9 cellular contexts compared by ENCODE assay signal in the genomic region with DNA sequence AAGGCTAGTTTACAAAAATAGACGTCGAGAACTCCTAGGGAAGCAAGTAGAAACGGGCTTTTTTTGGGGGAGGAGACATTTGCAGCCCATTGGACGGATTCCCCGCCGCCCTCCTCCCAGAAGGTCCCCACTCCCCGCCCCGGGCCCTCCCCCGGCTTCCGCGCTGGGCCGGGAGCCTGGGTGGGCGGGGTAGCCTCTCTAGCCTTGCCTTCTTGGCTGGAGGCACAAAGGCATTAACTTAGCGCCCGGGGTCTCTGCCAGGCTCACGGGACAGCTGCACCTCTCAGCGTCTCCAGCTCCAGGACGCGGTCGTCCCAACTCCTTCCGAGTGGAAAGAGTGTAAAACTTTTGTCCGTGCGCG. TPM values are rescaled to one million over a fixed set of nuclear protein-coding genes. Genes with fewer than 3 reads are reported as not detected.
A peak's percentile ranks its signal among the peaks of the same experiment; 100 is the strongest.
DNase-seq lines count a peak whose midpoint lies in the region; ATAC-seq lines count a peak whose summit lies in the region.
"Had no signal": no experiment of that assay in that cellular context is flagged by ENCODE, and none has a peak within 500 bp of the region (broad histone marks: within the 10 kb centered on the region; RNA-seq: fewer than 3 reads in every experiment).

A gene with protein sequence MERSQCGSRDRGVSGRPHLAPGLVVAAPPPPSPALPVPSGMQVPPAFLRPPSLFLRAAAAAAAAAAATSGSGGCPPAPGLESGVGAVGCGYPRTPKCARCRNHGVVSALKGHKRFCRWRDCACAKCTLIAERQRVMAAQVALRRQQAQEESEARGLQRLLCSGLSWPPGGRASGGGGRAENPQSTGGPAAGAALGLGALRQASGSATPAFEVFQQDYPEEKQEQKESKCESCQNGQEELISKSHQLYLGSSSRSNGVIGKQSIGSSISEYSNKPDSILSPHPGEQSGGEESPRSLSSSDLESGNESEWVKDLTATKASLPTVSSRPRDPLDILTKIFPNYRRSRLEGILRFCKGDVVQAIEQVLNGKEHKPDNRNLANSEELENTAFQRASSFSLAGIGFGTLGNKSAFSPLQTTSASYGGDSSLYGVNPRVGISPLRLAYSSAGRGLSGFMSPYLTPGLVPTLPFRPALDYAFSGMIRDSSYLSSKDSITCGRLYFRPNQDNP (plus strand): TSS at position 236 of the 361 bp plus-strand sequence. CDS start 242 bp downstream, outside the sequence.

- peak within 1 kb of the TSS; percentile 79 for H4K91ac ChIP-seq in neuronal stem cell (ENCODE audit: low read depth, low read length, poor library complexity)

- H3K14ac ChIP-seq in neuronal stem cell (ENCODE audit: low read length) = peak within 1 kb of the TSS; percentile 82

- peak within 1 kb of the TSS; percentile 91 for H2BK15ac ChIP-seq in neuronal stem cell (ENCODE audit: low read length)

- peak within 1 kb of the TSS; percentile 98 for H3K18ac ChIP-seq in neuronal stem cell (ENCODE audit: low read length)

- peaks cover 1 to 11% (median 8%) of the 10 kb centered on the region in 4 donors for H3K4me1 Mint-ChIP-seq in CD4-positive, alpha-beta memory T cell
- peaks cover 9% of the 10 kb centered on the region for H3K4me1 Mint-ChIP-seq in activated naive CD8-positive, alpha-beta T cell (ENCODE audit: low read depth)

- H3K9me3 Mint-ChIP-seq in CD4-positive, alpha-beta memory T cell = peaks cover 0 to 2% (median 0%) of the 10 kb centered on the region in 8 donors
- no peaks in the 10 kb centered on the region for H3K9me3 Mint-ChIP-seq in activated naive CD8-positive, alpha-beta T cell (ENCODE audit: low read depth)

- H2BK5ac ChIP-seq in neuronal stem cell (ENCODE audit: low read length) = peak within 1 kb of the TSS; percentile 75

- H4K8ac ChIP-seq in neuronal stem cell (ENCODE audit: low read depth, low read length) = peak within 1 kb of the TSS; percentile 43

- no CpG with 5 or more reads among the region's 24 CpGs for WGBS in neuronal stem cell (ENCODE audit: extremely low coverage in 2 of 2, insufficient read length in 2 of 2, insufficient replicate concordance in 1 of 2), 2 donors

- DNase-seq in CD4-positive, alpha-beta memory T cell = no peak
- peak; percentile 35 for DNase-seq in NCI-H1105 (lab: John Stamatoyannopoulos, UW)
- peak; percentile 90 for DNase-seq in Right ventricle myocardium inferior (ENCODE audit: missing footprints)
- no peak for DNase-seq in neuronal stem cell (ENCODE audit: low spot score)

- H3K9me3 ChIP-seq in CD4-positive, alpha-beta memory T cell (ENCODE audit: control insufficient read depth in 1 of 2, low read length in 2 of 2) = no peaks in the 10 kb centered on the region
- H3K9me3 ChIP-seq in neuronal stem cell (replicated peaks in 1 of 2; ENCODE audit: control insufficient read depth in 2 of 2, insufficient read depth in 1 of 2, low read depth in 1 of 2, low read length in 2 of 2) = no peaks in the 10 kb centered on the region

- H3K9ac ChIP-seq in neuronal stem cell (ENCODE audit: low read depth, low read length, poor library complexity) = peak within 1 kb of the TSS; percentile 96

- peaks cover 13% of the 10 kb centered on the region for H3K4me1 ChIP-seq in CD4-positive, alpha-beta memory T cell (ENCODE audit: insufficient read depth, low read length)
- no peaks in the 10 kb centered on the region for H3K4me1 ChIP-seq in neuronal stem cell (ENCODE audit: control insufficient read depth in 2 of 2, insufficient read depth in 1 of 2, low read depth in 1 of 2, low read length in 2 of 2)

- peak within 1 kb of the TSS; percentile 37 for H3K4ac ChIP-seq in neuronal stem cell (ENCODE audit: low read length)

- no peaks in the 10 kb centered on the region for H3K36me3 Mint-ChIP-seq in CD4-positive, alpha-beta memory T cell
- no peaks in the 10 kb centered on the region for H3K36me3 Mint-ChIP-seq in activated naive CD8-positive, alpha-beta T cell

- peak within 1 kb of the TSS; percentile 71 for H3K4me2 ChIP-seq in neuronal stem cell (ENCODE audit: insufficient read depth, low read length, poor library complexity, severe bottlenecking)

- H2AK5ac ChIP-seq in neuronal stem cell (ENCODE audit: low read depth, low read length) = peak within 1 kb of the TSS; percentile 96

- H3K36me3 ChIP-seq in CD4-positive, alpha-beta memory T cell (ENCODE audit: insufficient read depth, low read length) = no peaks in the 10 kb centered on the region
- no peaks in the 10 kb centered on the region for H3K36me3 ChIP-seq in neuronal stem cell (replicated peaks in 1 of 2; ENCODE audit: control insufficient read depth in 2 of 2, insufficient read depth in 2 of 2, low read length in 2 of 2)

- POLR2A ChIA-PET in CD4-positive, alpha-beta memory T cell (lab: Charles Lee; ENCODE audit: partially characterized antibody) = no interaction called here

- no peak within 1 kb of the TSS for H3K27ac Mint-ChIP-seq in CD4-positive, alpha-beta memory T cell
- no peak within 1 kb of the TSS for H3K27ac Mint-ChIP-seq in activated naive CD8-positive, alpha-beta T cell

- peak within 1 kb of the TSS; percentile 85 for H3K23ac ChIP-seq in neuronal stem cell (ENCODE audit: low read depth, low read length, poor library complexity)

- intact Hi-C loops in CD4-positive, alpha-beta memory T cell (cut with micrococcal nuclease) = no loop called here
- intact Hi-C loops in Right ventricle myocardium inferior (cut with DNase I) = no loop called here

- peak within 1 kb of the TSS; percentile 98 for H2AFZ ChIP-seq in neuronal stem cell (ENCODE audit: low read length)

- ATAC-seq in GM21360 (IDR thresholded peaks at IDR 0.05; ENCODE audit: unreplicated experiment) (peak; percentile 17), Right ventricle myocardium inferior (peak; percentile 99), GM18870 (IDR thresholded peaks at IDR 0.05; ENCODE audit: unreplicated experiment) (no peak), GM21717 (IDR thresholded peaks at IDR 0.05; ENCODE audit: unreplicated experiment) (no peak)
- ATAC-seq: K562 had no signal

- H3K27me3 Mint-ChIP-seq in CD4-positive, alpha-beta memory T cell = peaks cover 35 to 46% of the 10 kb centered on the region in 2 donors
- peaks cover 25% of the 10 kb centered on the region for H3K27me3 Mint-ChIP-seq in activated naive CD8-positive, alpha-beta T cell

- H2BK120ac ChIP-seq in neuronal stem cell (ENCODE audit: low read depth, low read length) = peak within 1 kb of the TSS; percentile 98

- H3K4me3 ChIP-seq in CD4-positive, alpha-beta memory T cell (ENCODE audit: low read length in 2 of 2) = peak within 1 kb of the TSS in 1 of 2 donors; percentile 22
- peak within 1 kb of the TSS; percentile 43 to 95 for H3K4me3 ChIP-seq in neuronal stem cell (ENCODE audit: low read length in 2 of 2)
- H3K4me3 ChIP-seq: K562 had no signal

- peaks cover 5% of the 10 kb centered on the region for H3K79me1 ChIP-seq in neuronal stem cell (ENCODE audit: low read depth, low read length)

- CTCF ChIA-PET in CD4-positive, alpha-beta memory T cell (lab: Charles Lee; ENCODE audit: partially characterized antibody) = interaction anchor here (2.0 kb wide), 1 partner anchor 9 kb away, joined by 4 read pairs; no protein-coding TSS in a partner anchor

- H3K4me3 Mint-ChIP-seq in CD4-positive, alpha-beta memory T cell = peak within 1 kb of the TSS; percentile 5 to 73 (median 56)
- peak within 1 kb of the TSS; percentile 68 for H3K4me3 Mint-ChIP-seq in activated naive CD8-positive, alpha-beta T cell

- H3K27ac ChIP-seq in CD4-positive, alpha-beta memory T cell (ENCODE audit: low read depth, low read length) = no peak within 1 kb of the TSS
- peak within 1 kb of the TSS; percentile 96 for H3K27ac ChIP-seq in neuronal stem cell (replicated peaks; ENCODE audit: low read length)

- no peak within 1 kb of the TSS for H2BK12ac ChIP-seq in neuronal stem cell (ENCODE audit: low read length)

- peaks cover 25% of the 10 kb centered on the region for H3K27me3 ChIP-seq in CD4-positive, alpha-beta memory T cell (ENCODE audit: insufficient read depth, low read length)
- peaks cover 0 to 39% (median 0%) of the 10 kb centered on the region in 3 experiments for H3K27me3 ChIP-seq in neuronal stem cell (ENCODE audit: control insufficient read depth in 3 of 3, insufficient read depth in 3 of 3, low read depth in 1 of 3, low read length in 3 of 3)

RNA-seq across cellular contexts. Expression of the gene that starts here (rescaled TPM):
- not detected for total RNA-seq in CD4-positive, alpha-beta memory T cell
- polyA plus RNA-seq in CD4-positive, alpha-beta memory T cell = under 1 TPM in 1 of 2 donors, not detected in 1; 0.03 TPM
- 1.0 TPM for total RNA-seq in Right ventricle myocardium inferior
- 12.4 TPM for polyA plus RNA-seq in neuronal stem cell (2013, experiment 1 of 2)
- 13.2 TPM for polyA plus RNA-seq in neuronal stem cell (2013, experiment 2 of 2)
- total RNA-seq: K562 had no signal
- polyA plus RNA-seq: K562 had no signal

Comparison
In these comparisons a context has a peak if more than half of its experiments do, and no peak if none do; other contexts are left out.
1. DNase-seq: peak in NCI-H1105 (single experiment) and Right ventricle myocardium inferior (single experiment); none in CD4-positive, alpha-beta memory T cell (0 of 5) and neuronal stem cell (single experiment).
2. ATAC-seq: peak in GM21360 (single experiment) and Right ventricle myocardium inferior (single experiment); none in GM18870 (single experiment) and GM21717 (single experiment).